In the genomic region with DNA sequence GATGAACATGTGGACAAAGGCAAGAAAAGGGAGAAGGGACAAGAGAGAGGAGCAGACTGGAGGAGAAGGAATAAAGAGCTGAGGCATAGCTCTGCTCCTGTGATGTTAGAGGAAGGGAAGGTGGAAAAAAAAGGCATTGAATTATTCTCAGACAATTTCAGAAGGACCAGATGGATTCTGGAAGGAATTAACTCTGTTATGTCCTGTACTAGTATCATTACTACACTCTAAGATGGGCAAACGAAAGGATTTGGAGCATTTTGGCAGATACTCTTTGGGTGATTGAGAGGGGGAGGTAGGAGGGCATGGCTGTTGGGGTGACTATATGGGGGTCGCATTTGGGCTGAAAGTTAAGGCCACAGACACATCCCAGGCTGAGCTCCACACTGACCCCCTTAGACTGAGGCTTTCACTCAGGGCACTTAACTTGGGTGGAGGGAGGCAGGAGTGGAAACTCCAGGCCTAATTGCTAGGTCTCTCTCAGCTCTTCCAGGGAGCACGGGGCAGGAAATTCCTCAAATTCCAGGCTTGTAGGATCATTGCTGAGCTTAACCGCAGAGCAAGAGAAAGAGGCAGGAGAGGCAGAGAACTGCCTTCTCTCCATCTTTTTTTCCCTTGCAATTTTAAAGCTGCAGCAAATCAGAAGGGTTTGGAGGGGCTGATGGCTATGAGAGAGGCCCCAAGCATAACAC, we compare ENCODE assay signal across 8 cellular contexts. TPM values are rescaled to one million over a fixed set of nuclear protein-coding genes. Genes with fewer than 3 reads are reported as not detected.
DNase-seq lines count a peak whose midpoint lies in the region; ATAC-seq and TF ChIP-seq lines count a peak whose summit lies in the region.

No MANE protein-coding gene starts in this region.

- no peak for TF ChIP-seq CTCF in colonic mucosa (IDR thresholded peaks at IDR 0.05)
- TF ChIP-seq CTCF in thyroid gland (IDR thresholded peaks at IDR 0.05) = no peak
- no peak for TF ChIP-seq CTCF in activated CD8-positive, alpha-beta T cell treated with anti-CD3 and anti-CD28 coated beads for 36 hours (IDR thresholded peaks at IDR 0.05)

- no peaks in the 10 kb centered on the region for H3K4me1 Mint-ChIP-seq in activated CD8-positive, alpha-beta T cell treated with anti-CD3 and anti-CD28 coated beads for 36 hours (ENCODE audit: low read depth)

- H3K9me3 ChIP-seq in HUES6 (ENCODE audit: control insufficient read depth, insufficient read depth, low read depth, low read length) (no peaks in the 10 kb centered on the region), colonic mucosa (no peaks in the 10 kb centered on the region), thyroid gland (no peaks in the 10 kb centered on the region)

- peaks cover 81% of the 10 kb centered on the region for H3K4me1 ChIP-seq in HUES6 (ENCODE audit: control insufficient read depth, insufficient read depth, low read length)
- peaks cover 7% of the 10 kb centered on the region for H3K4me1 ChIP-seq in colonic mucosa
- H3K4me1 ChIP-seq in thyroid gland = peaks cover 46 to 67% of the 10 kb centered on the region in 2 donors

- 32 to 39% methylated on average over 4 of the region's 4 CpGs for WGBS in thyroid gland, 2 donors

- H3K4me3 ChIP-seq in HUES6 (ENCODE audit: low read depth, low read length) (0 out of 2 replicates have a peak overlapping the region, but pooled peaks have one; percentile 2), colonic mucosa (no peak overlapping the region), thyroid gland (replicated peaks in 1 of 3) (no peak overlapping the region)

- H3K27ac ChIP-seq in HUES6 (ENCODE audit: low read depth, low read length) (peak overlapping the region; percentile 92), colonic mucosa (peak overlapping the region; percentile 66), thyroid gland (peak overlapping the region; percentile 31 to 71 (median 61))

- TF ChIP-seq POLR2A in thyroid gland (IDR thresholded peaks at IDR 0.05) = peak in 1 of 2 donors; percentile 42

- peaks cover 10% of the 10 kb centered on the region for H3K27me3 Mint-ChIP-seq in activated CD8-positive, alpha-beta T cell treated with anti-CD3 and anti-CD28 coated beads for 36 hours

- H3K27me3 ChIP-seq in HUES6 (ENCODE audit: control insufficient read depth, insufficient read depth, low read length) (no peaks in the 10 kb centered on the region), colonic mucosa (no peaks in the 10 kb centered on the region), thyroid gland (no peaks in the 10 kb centered on the region)

- peak overlapping the region; percentile 60 for H3K9ac ChIP-seq in HUES6 (ENCODE audit: low read length)
- H3K9ac ChIP-seq in colonic mucosa (ENCODE audit: low read depth in 2 of 2, low read length in 2 of 2) = peak overlapping the region in 1 of 2 donors; percentile 30

- no peak overlapping the region for H3K27ac Mint-ChIP-seq in activated CD8-positive, alpha-beta T cell treated with anti-CD3 and anti-CD28 coated beads for 36 hours

- H3K4me3 Mint-ChIP-seq in activated CD8-positive, alpha-beta T cell treated with anti-CD3 and anti-CD28 coated beads for 36 hours = no peak overlapping the region

- DNase-seq in colonic mucosa (no peak), left lobe of liver (ENCODE audit: low spot score) (no peak), thyroid gland (peak; percentile 42 to 61), GDM1 (lab: John Stamatoyannopoulos, UW) (no peak)
- DNase-seq in stimulated activated CD4-positive, alpha-beta T cell treated with anti-CD3 and anti-CD28 coated beads, Interleukin-2, amount 100 ng/mL, for 24 hours = no peak
- no peak for DNase-seq in activated CD8-positive, alpha-beta T cell treated with anti-CD3 and anti-CD28 coated beads for 36 hours

- H3K36me3 ChIP-seq in HUES6 (ENCODE audit: control insufficient read depth, insufficient read depth, low read length) (no peaks in the 10 kb centered on the region), colonic mucosa (no peaks in the 10 kb centered on the region), thyroid gland (no peaks in the 10 kb centered on the region)

- no peaks in the 10 kb centered on the region for H3K9me3 Mint-ChIP-seq in activated CD8-positive, alpha-beta T cell treated with anti-CD3 and anti-CD28 coated beads for 36 hours

- no peaks in the 10 kb centered on the region for H3K36me3 Mint-ChIP-seq in activated CD8-positive, alpha-beta T cell treated with anti-CD3 and anti-CD28 coated beads for 36 hours (ENCODE audit: low read depth)

- CTCF ChIA-PET in activated CD8-positive, alpha-beta T cell treated with anti-CD3 and anti-CD28 coated beads for 36 hours (lab: Charles Lee) = interaction anchor here (1.0 kb wide), 1 partner anchor 105 kb away, joined by 3 read pairs; no protein-coding TSS in a partner anchor

- intact Hi-C loops in colonic mucosa (cut with DNase I) (no loop called here), thyroid gland (cut with DNase I) (no loop called here)
- intact Hi-C loops in activated CD8-positive, alpha-beta T cell treated with anti-CD3 and anti-CD28 coated beads for 36 hours (cut with micrococcal nuclease) = no loop called here

- ATAC-seq in left lobe of liver (peak; percentile 52), GM18907 (IDR thresholded peaks at IDR 0.05; ENCODE audit: unreplicated experiment) (no peak)
- ATAC-seq in activated CD8-positive, alpha-beta T cell treated with anti-CD3 and anti-CD28 coated beads for 36 hours = no peak

- POLR2A ChIA-PET in activated CD8-positive, alpha-beta T cell treated with anti-CD3 and anti-CD28 coated beads for 36 hours (lab: Charles Lee) = no interaction called here

RNA-seq across cellular contexts. Expression of gene KIRREL1, which starts 25.9 kb away (rescaled TPM):
- total RNA-seq in colonic mucosa (10 to 100 TPM in 1 of 2 donors, 1 to 10 TPM in 1; 5.8 to 12.8 TPM), left lobe of liver (2.2 TPM), thyroid gland (10 to 100 TPM; 22.7 to 27.5 (median 24.1) TPM)
- under 1 TPM; 0.11 to 0.16 TPM for total RNA-seq in activated CD8-positive, alpha-beta T cell treated with anti-CD3 and anti-CD28 coated beads for 36 hours

Comparison
In these comparisons a context has a peak if more than half of its experiments do, and no peak if none do; other contexts are left out.
1. DNase-seq: peak in thyroid gland (2 of 2); none in colonic mucosa (single experiment), left lobe of liver (single experiment), stimulated activated CD4-positive, alpha-beta T cell treated with anti-CD3 and anti-CD28 coated beads, Interleukin-2, amount 100 ng/mL, for 24 hours (0 of 2), activated CD8-positive, alpha-beta T cell treated with anti-CD3 and anti-CD28 coated beads for 36 hours (single experiment) and GDM1 (single experiment).
2. Peak in every context shown above with its lines, with median percentiles within 50 percentile points of each other: H3K27ac ChIP-seq.